8 cellular contexts compared by ENCODE assay signal in the genomic region with DNA sequence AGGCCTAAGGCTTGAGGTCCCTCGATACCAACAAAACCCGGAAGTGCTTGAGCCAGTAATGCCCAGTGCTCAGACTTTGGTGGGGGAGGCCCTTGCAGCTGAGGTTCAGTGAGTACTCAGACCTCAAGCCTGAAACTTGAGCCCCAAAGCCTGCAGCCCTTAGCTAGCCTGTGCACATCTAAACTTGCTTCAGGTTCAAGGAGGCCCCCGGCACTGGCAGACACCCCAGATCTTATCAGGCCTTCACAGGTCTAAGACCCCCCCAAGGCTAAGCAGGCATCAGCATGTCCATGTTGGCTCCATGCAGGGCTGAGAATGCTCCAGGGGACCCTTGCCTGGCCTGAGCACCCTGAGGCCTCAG. TPM values are rescaled to one million over a fixed set of nuclear protein-coding genes. Genes with fewer than 3 reads are reported as not detected.
A peak's percentile ranks its signal among the peaks of the same experiment; 100 is the strongest.
DNase-seq lines count a peak whose midpoint lies in the region; ATAC-seq and TF ChIP-seq lines count a peak whose summit lies in the region.

No MANE protein-coding gene starts in this region.

- peak in 1 of 2 donors; percentile 61 for DNase-seq in breast epithelium (ENCODE audit: low spot score in 2 of 2)
- DNase-seq in myocyte (ENCODE audit: low read depth) = peak; percentile 57
- DNase-seq in DMS153 (lab: John Stamatoyannopoulos, UW) = no peak
- no peak for DNase-seq in left colon
- no peak for DNase-seq in stimulated activated naive CD4-positive, alpha-beta T cell treated with Interleukin-2 at 50 U/mL for 16 hours (lab: John Stamatoyannopoulos, UW)

- H3K36me3 ChIP-seq in BLaER1 treated with 17β-estradiol and CSF1 and Interleukin-3, amounts not matched to agents 10 nM and 100 nM = peaks cover 19 to 40% (median 35%) of the 10 kb centered on the region in 11 experiments; a peak in 21 of 22 replicates
- H3K36me3 ChIP-seq in breast epithelium = no peaks in the 10 kb centered on the region

- peak overlapping the region; percentile 96 to 100 (median 99) for H3K4me2 ChIP-seq in BLaER1 treated with 17β-estradiol and CSF1 and Interleukin-3, amounts not matched to agents 10 nM and 100 nM

- TF ChIP-seq CTCF in breast epithelium (IDR thresholded peaks at IDR 0.05) = no peak

- peak overlapping the region; percentile 12 to 89 (median 78); a peak in 20 of 22 replicates for H3K27ac ChIP-seq in BLaER1 treated with 17β-estradiol and CSF1 and Interleukin-3, amounts not matched to agents 10 nM and 100 nM
- peak overlapping the region; percentile 96 to 98 for H3K27ac ChIP-seq in breast epithelium

- H3K27me3 ChIP-seq in BLaER1 treated with 17β-estradiol and CSF1 and Interleukin-3, amounts not matched to agents 10 nM and 100 nM = no peaks in the 10 kb centered on the region
- H3K27me3 ChIP-seq in breast epithelium = no peaks in the 10 kb centered on the region

- intact Hi-C loops in breast epithelium (cut with DNase I; ENCODE audit: low total_unique reads) = no loop called here
- intact Hi-C loops in left colon (cut with DNase I, micrococcal nuclease) = no loop called here

- no peak for TF ChIP-seq POLR2A in breast epithelium (IDR thresholded peaks at IDR 0.05)

- no peaks in the 10 kb centered on the region for H3K9me3 ChIP-seq in BLaER1 treated with 17β-estradiol and CSF1 and Interleukin-3, amounts not matched to agents 10 nM and 100 nM (replicated peaks in 1 of 11)
- H3K9me3 ChIP-seq in breast epithelium = no peaks in the 10 kb centered on the region

- peak overlapping the region; percentile 49 to 83 (median 76); a peak in 20 of 22 replicates for H3K9ac ChIP-seq in BLaER1 treated with 17β-estradiol and CSF1 and Interleukin-3, amounts not matched to agents 10 nM and 100 nM

- ATAC-seq in HG03135 (IDR thresholded peaks at IDR 0.05; ENCODE audit: unreplicated experiment) = peak; percentile 18
- no peak for ATAC-seq in HG02798 (IDR thresholded peaks at IDR 0.05; ENCODE audit: poor library complexity, unreplicated experiment)
- no peak for ATAC-seq in left colon

- H4K20me1 ChIP-seq in BLaER1 treated with 17β-estradiol and CSF1 and Interleukin-3, amounts not matched to agents 10 nM and 100 nM = peaks cover 0 to 32% (median 0%) of the 10 kb centered on the region in 11 experiments; a peak in 3 of 22 replicates

- peak overlapping the region in 8 of 10 experiments; percentile 69 to 82 (median 76); a peak in 12 of 20 replicates for H3K4me3 ChIP-seq in BLaER1 treated with 17β-estradiol and CSF1 and Interleukin-3, amounts not matched to agents 10 nM and 100 nM
- H3K4me3 ChIP-seq in breast epithelium = peak overlapping the region; percentile 84 to 94 (median 92)

- H3K4me1 ChIP-seq in BLaER1 treated with 17β-estradiol and CSF1 and Interleukin-3, amounts not matched to agents 10 nM and 100 nM = peaks cover 60 to 89% (median 72%) of the 10 kb centered on the region in 10 experiments
- peaks cover 16 to 28% of the 10 kb centered on the region in 2 donors for H3K4me1 ChIP-seq in breast epithelium

RNA-seq across cellular contexts. Expression of a gene that starts 1.0 kb away (rescaled TPM):
- 10 to 100 TPM; 15.5 to 26.6 (median 20.6) TPM for total RNA-seq in breast epithelium
- 11.3 and 13.3 TPM in 2 replicates for total RNA-seq in myocyte
- 30.2 TPM for polyA plus RNA-seq in myocyte (2012)
- 1 to 10 TPM; 3.7 to 4.2 TPM for total RNA-seq in left colon

RNA-seq across cellular contexts. Expression of a gene that starts 23.6 kb away (rescaled TPM):
- total RNA-seq in breast epithelium (1 to 10 TPM; 1.3 to 2.5 (median 1.3) TPM), myocyte (not detected in 2 replicates), left colon (under 1 TPM in 1 of 2 donors, not detected in 1; 0.20 TPM)
- 0.08 TPM for polyA plus RNA-seq in myocyte (2012)

RNA-seq across cellular contexts. Expression of a gene that starts 36.4 kb away (rescaled TPM):
- total RNA-seq in breast epithelium (10 to 100 TPM; 25.0 to 50.1 (median 32.4) TPM), myocyte (18.1 and 19.8 TPM in 2 replicates), left colon (10 to 100 TPM; 32.0 to 41.2 TPM)
- polyA plus RNA-seq in myocyte (2012) = 44.3 TPM

RNA-seq across cellular contexts. Expression of a gene that starts 43.7 kb away (rescaled TPM):
- total RNA-seq in breast epithelium (1 to 10 TPM; 1.4 to 9.5 (median 1.6) TPM), myocyte (13.5 and 14.8 TPM in 2 replicates), left colon (10 to 100 TPM in 1 of 2 donors, 1 to 10 TPM in 1; 8.2 to 11.7 TPM)
- 151 TPM for polyA plus RNA-seq in myocyte (2012)
